ENCODE assay signal across 8 cellular contexts in the genomic region with DNA sequence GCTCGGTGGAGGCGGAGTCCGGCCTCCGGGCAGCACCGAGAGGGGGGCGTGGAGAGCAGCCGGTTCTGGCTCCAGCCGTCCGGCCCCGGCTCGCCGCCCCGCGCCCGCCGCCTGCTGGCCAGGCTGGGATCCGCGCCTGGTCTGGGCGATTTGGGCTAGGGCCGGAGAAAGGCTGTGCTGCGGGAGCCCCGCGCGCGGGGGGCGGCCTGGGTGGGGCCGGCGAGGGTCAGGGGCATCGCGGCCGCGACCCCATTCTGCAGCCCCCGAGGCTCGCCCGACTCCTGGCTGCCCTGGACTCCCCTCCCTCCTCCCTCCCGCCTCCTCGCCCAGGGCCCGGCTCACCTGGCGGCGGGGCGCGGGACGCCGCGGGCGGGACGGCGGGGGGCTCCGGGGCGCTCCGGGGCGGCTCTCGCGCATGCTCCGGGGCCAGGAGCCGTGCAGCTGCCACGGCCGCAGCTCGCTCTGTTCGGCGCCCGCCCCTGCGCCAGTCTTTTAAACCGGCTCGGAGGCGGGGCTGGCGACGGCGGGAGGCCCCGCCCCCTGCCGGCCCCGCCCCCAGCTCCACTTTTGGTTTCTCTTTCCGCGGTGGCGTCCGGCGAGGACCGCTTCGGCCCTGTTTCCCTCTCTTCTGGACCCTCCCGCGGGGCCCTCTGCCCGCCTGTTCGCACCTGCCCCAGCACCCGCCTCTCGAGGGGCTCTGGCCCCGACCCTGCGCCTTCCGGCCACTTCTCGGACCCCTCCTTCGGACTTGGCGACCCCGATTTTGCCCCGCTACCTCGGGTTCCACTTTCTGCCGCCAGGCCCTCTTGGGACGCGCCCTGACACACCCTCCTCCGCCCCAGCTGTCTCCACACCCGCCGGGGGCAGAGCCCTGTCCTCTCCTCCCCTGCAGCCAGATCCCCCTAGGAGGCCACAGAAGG. TPM values are rescaled to one million over a fixed set of nuclear protein-coding genes. Genes with fewer than 3 reads are reported as not detected.
DNase-seq lines count a peak whose midpoint lies in the region; ATAC-seq and TF ChIP-seq lines count a peak whose summit lies in the region.

A gene with protein sequence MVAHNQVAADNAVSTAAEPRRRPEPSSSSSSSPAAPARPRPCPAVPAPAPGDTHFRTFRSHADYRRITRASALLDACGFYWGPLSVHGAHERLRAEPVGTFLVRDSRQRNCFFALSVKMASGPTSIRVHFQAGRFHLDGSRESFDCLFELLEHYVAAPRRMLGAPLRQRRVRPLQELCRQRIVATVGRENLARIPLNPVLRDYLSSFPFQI (minus strand): TSS at position 468 of the 920 bp plus-strand sequence. CDS start 726 bp downstream, outside the sequence.

- no peaks in the 10 kb centered on the region for H3K36me3 ChIP-seq in CD8-positive, alpha-beta memory T cell (ENCODE audit: insufficient read depth, low read length)
- no peaks in the 10 kb centered on the region for H3K36me3 ChIP-seq in endodermal cell (ENCODE audit: control insufficient read depth, insufficient read depth, low read length)

- WGBS in endodermal cell (ENCODE audit: insufficient coverage in 1 of 2, insufficient read length in 1 of 2), 2 experiments: 0% methylated on average over 28 to 100 of the region's 100 CpGs

- H3K9me3 ChIP-seq in CD8-positive, alpha-beta memory T cell (ENCODE audit: low read length): no peaks in the 10 kb centered on the region
- no peaks in the 10 kb centered on the region for H3K9me3 ChIP-seq in endodermal cell (ENCODE audit: control insufficient read depth, low read length)

- H3K4me3 ChIP-seq in CD8-positive, alpha-beta memory T cell (ENCODE audit: low read length): peak within 1 kb of the TSS; percentile 83
- peak within 1 kb of the TSS; percentile 83 for H3K4me3 ChIP-seq in endodermal cell (ENCODE audit: low read length)

- ATAC-seq in GM19438 (IDR thresholded peaks at IDR 0.05; ENCODE audit: low read depth, unreplicated experiment) (peak; percentile 45), HG03565 (IDR thresholded peaks at IDR 0.05; ENCODE audit: unreplicated experiment) (peak; percentile 40)

- POLR2A ChIA-PET in CD8-positive, alpha-beta memory T cell (lab: Charles Lee): interaction anchor here (0.9 to 3.9 kb wide), 13 partner anchors 15 to 487 kb away, joined by 3 to 74 read pairs (median 6); a partner anchor contains a TSS
- POLR2A ChIA-PET in activated CD8-positive, alpha-beta memory T cell treated with anti-CD3 and anti-CD28 coated beads for 36 hours (lab: Charles Lee): interaction anchor here (0.6 to 3.5 kb wide), 27 partner anchors 9 to 487 kb away, joined by 3 to 51 read pairs (median 4); a partner anchor contains a TSS

- H3K4me1 Mint-ChIP-seq in CD8-positive, alpha-beta memory T cell: peaks cover 50 to 70% (median 51%) of the 10 kb centered on the region in 3 donors
- H3K4me1 Mint-ChIP-seq in endodermal cell (peaks cover 4% of the 10 kb centered on the region), mesothelial cell of epicardium (peaks cover 32% of the 10 kb centered on the region)

- CTCF ChIA-PET in CD8-positive, alpha-beta memory T cell (lab: Charles Lee): interaction anchor here (0.8 to 5.9 kb wide), 37 partner anchors 10 to 329 kb away, joined by 3 to 46 read pairs (median 5); a partner anchor contains a TSS
- CTCF ChIA-PET in activated CD8-positive, alpha-beta memory T cell treated with anti-CD3 and anti-CD28 coated beads for 36 hours (lab: Charles Lee): interaction anchor here (0.6 to 8.7 kb wide), 31 partner anchors 10 to 308 kb away, joined by 3 to 85 read pairs (median 4); no protein-coding TSS in a partner anchor

- H3K9ac ChIP-seq in endodermal cell (ENCODE audit: extremely low read depth, low read length, poor library complexity, severe bottlenecking): peak within 1 kb of the TSS; percentile 84

- H3K9me3 Mint-ChIP-seq in CD8-positive, alpha-beta memory T cell: no peaks in the 10 kb centered on the region
- H3K9me3 Mint-ChIP-seq in endodermal cell (no peaks in the 10 kb centered on the region), mesothelial cell of epicardium (no peaks in the 10 kb centered on the region)

- TF ChIP-seq CTCF in endodermal cell (conservative IDR thresholded peaks at IDR 0.05): peak; percentile 99
- TF ChIP-seq CTCF in mesothelial cell of epicardium (IDR thresholded peaks at IDR 0.05; ENCODE audit: unreplicated experiment): peak; percentile 99

- peaks cover 0 to 7% of the 10 kb centered on the region in 2 donors for H3K27me3 Mint-ChIP-seq in CD8-positive, alpha-beta memory T cell
- H3K27me3 Mint-ChIP-seq in endodermal cell (ENCODE audit: insufficient read depth) (peaks cover 6% of the 10 kb centered on the region), mesothelial cell of epicardium (ENCODE audit: low read depth) (no peaks in the 10 kb centered on the region)

- peak within 1 kb of the TSS; percentile 80 for H3K27ac ChIP-seq in CD8-positive, alpha-beta memory T cell (ENCODE audit: low read depth, low read length)
- H3K27ac ChIP-seq in endodermal cell (ENCODE audit: low read depth, low read length): peak within 1 kb of the TSS; percentile 36

- H3K27ac Mint-ChIP-seq in CD8-positive, alpha-beta memory T cell: peak within 1 kb of the TSS; percentile 92 to 100 (median 96)
- H3K27ac Mint-ChIP-seq in endodermal cell (peak within 1 kb of the TSS; percentile 94), mesothelial cell of epicardium (peak within 1 kb of the TSS; percentile 98)

- peaks cover 60% of the 10 kb centered on the region for H3K4me1 ChIP-seq in CD8-positive, alpha-beta memory T cell (ENCODE audit: insufficient read depth, low read length)
- no peaks in the 10 kb centered on the region for H3K4me1 ChIP-seq in endodermal cell (ENCODE audit: control insufficient read depth, insufficient read depth, low read length)

- DNase-seq in CD8-positive, alpha-beta memory T cell: peak; percentile 80 to 90 (median 85)
- DNase-seq in NK-92 (lab: John Stamatoyannopoulos, UW; ENCODE audit: unreplicated experiment) (peak; percentile 27), endodermal cell (peak; percentile 96), mesothelial cell of epicardium (ENCODE audit: low spot score in 2 of 2, unreplicated experiment in 2 of 2) (peak; percentile 85 to 92)
- DNase-seq in stimulated activated CD8-positive, alpha-beta memory T cell treated with anti-CD3 and anti-CD28 coated beads, Interleukin-15, amount 100 ng/mL, for 24 hours (ENCODE audit: low read depth): peak; percentile 83

- H3K36me3 Mint-ChIP-seq in CD8-positive, alpha-beta memory T cell: peaks cover 0 to 19% (median 2%) of the 10 kb centered on the region in 3 donors
- H3K36me3 Mint-ChIP-seq in endodermal cell (ENCODE audit: low read depth): no peaks in the 10 kb centered on the region
- H3K36me3 Mint-ChIP-seq in mesothelial cell of epicardium: no peaks in the 10 kb centered on the region

- peak within 1 kb of the TSS; percentile 95 to 100 (median 97) for H3K4me3 Mint-ChIP-seq in CD8-positive, alpha-beta memory T cell
- peak within 1 kb of the TSS; percentile 81 for H3K4me3 Mint-ChIP-seq in endodermal cell
- H3K4me3 Mint-ChIP-seq in mesothelial cell of epicardium: peak within 1 kb of the TSS; percentile 90

- no peaks in the 10 kb centered on the region for H3K27me3 ChIP-seq in CD8-positive, alpha-beta memory T cell (ENCODE audit: insufficient read depth, low read length, poor library complexity, severe bottlenecking)
- no peaks in the 10 kb centered on the region for H3K27me3 ChIP-seq in endodermal cell (ENCODE audit: control insufficient read depth, insufficient read depth, low read length, poor library complexity, severe bottlenecking)

RNA-seq across cellular contexts. Expression of the gene that starts here (rescaled TPM):
- total RNA-seq in CD8-positive, alpha-beta memory T cell: 100 to 1,000 TPM; 128 to 144 TPM
- 17.1 TPM for polyA plus RNA-seq in CD8-positive, alpha-beta memory T cell
- total RNA-seq in activated CD8-positive, alpha-beta memory T cell treated with anti-CD3 and anti-CD28 coated beads for 36 hours: 100 to 1,000 TPM; 107 to 111 TPM
- total RNA-seq in endodermal cell (1 to 10 TPM; 5.6 to 7.2 TPM), mesothelial cell of epicardium (11.2 to 12.3 TPM (median 11.7 TPM) in 3 replicates)
- 4.8 TPM for polyA plus RNA-seq in endodermal cell (2013, experiment 1 of 2)
- polyA plus RNA-seq in endodermal cell (2013, experiment 2 of 2): 4.1 TPM

Comparison
In these comparisons a context has a peak if more than half of its experiments do, and no peak if none do; other contexts are left out.
1. Peak in every context shown above with its lines: DNase-seq, ATAC-seq, H3K4me3 ChIP-seq and H3K27ac ChIP-seq.
2. DNase-seq: peak in every context shown above with its lines; median percentile 96 in endodermal cell; 88 in mesothelial cell of epicardium; 85 in CD8-positive, alpha-beta memory T cell; 83 in stimulated activated CD8-positive, alpha-beta memory T cell treated with anti-CD3 and anti-CD28 coated beads, Interleukin-15, amount 100 ng/mL, for 24 hours; 27 in NK-92.